ENCODE assay signal across 8 cellular contexts in genomic region chr12:93183940-93184663, GRCh38.
A peak's percentile ranks its signal among the peaks of the same experiment; 100 is the strongest.
DNase-seq lines count a peak whose midpoint lies in the region; ATAC-seq and TF ChIP-seq lines count a peak whose summit lies in the region.

No MANE protein-coding gene starts in this region.

- ATAC-seq in GM18858 (IDR thresholded peaks at IDR 0.05; ENCODE audit: unreplicated experiment) (peak; percentile 89), HG02610 (IDR thresholded peaks at IDR 0.05; ENCODE audit: unreplicated experiment) (peak; percentile 89)

- DNase-seq in OCI-M1 (lab: John Stamatoyannopoulos, UW) (peak; percentile 94), fibroblast of pulmonary artery (ENCODE audit: low read depth) (peak; percentile 58), sigmoid colon (peak; percentile 85), hepatic stellate cell (ENCODE audit: low spot score) (no peak), NCI-H1436 (lab: John Stamatoyannopoulos, UW) (no peak), Karpas-422 (no peak)

- no peak overlapping the region for H3K4me2 ChIP-seq in Karpas-422 (ENCODE audit: low read depth, low read length, poor library complexity, severe bottlenecking)

- H2AFZ ChIP-seq in Karpas-422 (ENCODE audit: low read length), result no peak overlapping the region

- H4K20me1 ChIP-seq in Karpas-422 (ENCODE audit: insufficient read depth, low read depth, low read length), result no peaks in the 10 kb centered on the region

- H3K9me2 ChIP-seq in Karpas-422 (replicated peaks; ENCODE audit: insufficient read depth, low read length), result 0 out of 2 replicates have a peak, but pooled peaks cover 2% of the 10 kb centered on the region

- no peaks in the 10 kb centered on the region for H3K79me2 ChIP-seq in Karpas-422 (ENCODE audit: low read length)

- TF ChIP-seq CTCF in fibroblast of pulmonary artery (IDR thresholded peaks at IDR 0.05; ENCODE audit: low read length, missing control alignments) (no peak), sigmoid colon (IDR thresholded peaks at IDR 0.05) (no peak)

- H3K27ac ChIP-seq in sigmoid colon, result peak overlapping the region; percentile 70 to 81 (median 78)
- no peak overlapping the region for H3K27ac ChIP-seq in Karpas-422 (ENCODE audit: low read length)

- H3K36me3 ChIP-seq in sigmoid colon (no peaks in the 10 kb centered on the region), Karpas-422 (ENCODE audit: insufficient read depth, low read length) (no peaks in the 10 kb centered on the region)

- H3K9me3 ChIP-seq in sigmoid colon (no peaks in the 10 kb centered on the region), Karpas-422 (ENCODE audit: low read length) (no peaks in the 10 kb centered on the region)

- H3K4me3 ChIP-seq in fibroblast of pulmonary artery (replicated peaks; ENCODE audit: low read depth, low read length) (no peak overlapping the region), sigmoid colon (no peak overlapping the region), Karpas-422 (ENCODE audit: low read length) (no peak overlapping the region)

- TF ChIP-seq EP300 in sigmoid colon (IDR thresholded peaks at IDR 0.05), result peak in 3 of 4 donors; percentile 33 to 48 (median 37)

- intact Hi-C loops in sigmoid colon (cut with DNase I), result loop anchor here (5.0 kb wide), 2 partner anchors 82 to 193 kb away; partner anchors contain the start of gene NUDT4

- H3K4me1 ChIP-seq in sigmoid colon, result peaks cover 0 to 38% (median 34%) of the 10 kb centered on the region in 4 donors
- peaks cover 5% of the 10 kb centered on the region; the same call in 1 of the 2 replicates for H3K4me1 ChIP-seq in Karpas-422 (ENCODE audit: low read length)

- WGBS in sigmoid colon, 2 donors, result 40 to 69% methylated on average over 5 of the region's 5 CpGs

- no peak for TF ChIP-seq POLR2A in sigmoid colon (IDR thresholded peaks at IDR 0.05)

- H3K27me3 ChIP-seq in sigmoid colon, result no peaks in the 10 kb centered on the region
- H3K27me3 ChIP-seq in Karpas-422 (ENCODE audit: low read length), result no peaks in the 10 kb centered on the region

- H3K9ac ChIP-seq in Karpas-422 (ENCODE audit: low read length), result no peak overlapping the region

Comparison
In these comparisons a context has a peak if more than half of its experiments do, and no peak if none do; other contexts are left out.
1. DNase-seq: peak in OCI-M1 (single experiment), fibroblast of pulmonary artery (single experiment) and sigmoid colon (single experiment); none in hepatic stellate cell (single experiment), NCI-H1436 (single experiment) and Karpas-422 (single experiment).